8 cellular contexts compared by ENCODE assay signal in the genomic region with DNA sequence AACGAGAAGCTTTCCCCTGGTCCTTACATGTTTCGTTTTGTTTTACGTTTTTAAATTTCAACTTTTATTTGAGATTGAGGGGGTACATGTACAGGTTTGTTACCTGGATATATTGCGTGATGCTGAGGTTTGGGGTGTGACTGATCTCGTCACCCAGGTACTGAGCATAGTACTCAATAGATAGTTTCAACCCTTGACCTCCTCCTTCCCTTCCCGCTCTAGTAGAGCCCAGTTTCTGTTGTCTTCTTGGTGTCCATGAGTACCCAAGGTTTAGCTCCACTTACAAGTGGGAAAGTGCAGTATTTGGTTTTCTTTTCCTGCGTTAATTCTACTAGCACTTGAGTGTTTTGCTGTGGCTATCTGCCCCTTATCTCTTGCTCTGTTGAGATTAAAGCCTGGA. TPM values are rescaled to one million over a fixed set of nuclear protein-coding genes. Genes with fewer than 3 reads are reported as not detected.
DNase-seq lines count a peak whose midpoint lies in the region; FAIRE-seq and TF ChIP-seq lines count a peak whose summit lies in the region.

No MANE protein-coding gene starts in this region.

- FAIRE-seq in frontal cortex (lab: Jason Lieb, UNC) = no peak

- POLR2A ChIA-PET in PC-9 (lab: Charles Lee; ENCODE audit: unreplicated experiment) = interaction anchor here (0.6 kb wide), 1 partner anchor 10 kb away, joined by 8 read pairs; no protein-coding TSS in a partner anchor

- H2BK120ac ChIP-seq in trophoblast cell (ENCODE audit: insufficient read depth, low read length, poor library complexity) = no peak overlapping the region

- H3K4me2 ChIP-seq in PC-9 (peak overlapping the region; percentile 98), trophoblast cell (ENCODE audit: low read length) (peak overlapping the region; percentile 93)

- CTCF ChIA-PET in PC-9 (lab: Charles Lee) = no interaction called here

- no TSS peak for BruUV-seq in PC-9 (replicated peaks; lab: Mats Ljungman, UMichigan)

- no peaks in the 10 kb centered on the region for H3K27me3 ChIP-seq in PC-9 (ENCODE audit: insufficient read depth, low read depth)
- H3K27me3 ChIP-seq in esophagus muscularis mucosa = no peaks in the 10 kb centered on the region
- no peaks in the 10 kb centered on the region for H3K27me3 ChIP-seq in trophoblast cell (ENCODE audit: insufficient read depth, low read length)

- H2BK12ac ChIP-seq in trophoblast cell (ENCODE audit: low read length) = no peak overlapping the region

- H2AK5ac ChIP-seq in trophoblast cell (ENCODE audit: low read length) = no peak overlapping the region

- peak overlapping the region; percentile 84 for H4K8ac ChIP-seq in trophoblast cell (ENCODE audit: low read depth, low read length)

- no peak overlapping the region for H2BK5ac ChIP-seq in trophoblast cell (ENCODE audit: low read depth, low read length, poor library complexity)

- H3K4ac ChIP-seq in trophoblast cell (ENCODE audit: low read depth, low read length) = peak overlapping the region; percentile 99

- H3K14ac ChIP-seq in trophoblast cell (ENCODE audit: low read length) = peak overlapping the region; percentile 94

- peak overlapping the region; percentile 81 for H3K4me3 ChIP-seq in PC-9
- H3K4me3 ChIP-seq in esophagus muscularis mucosa = peak overlapping the region; percentile 73 to 100 (median 94)
- peak overlapping the region; percentile 95 for H3K4me3 ChIP-seq in trophoblast cell (ENCODE audit: low read depth, low read length)

- H3K9ac ChIP-seq in ES-I3 (ENCODE audit: low read depth, low read length) = peak overlapping the region; percentile 83
- H3K9ac ChIP-seq in trophoblast cell (ENCODE audit: low read length) = peak overlapping the region; percentile 95

- no peak for TF ChIP-seq POLR2A in esophagus muscularis mucosa (IDR thresholded peaks at IDR 0.05; ENCODE audit: low read depth)

- no peak for TF ChIP-seq CTCF in PC-9 (conservative IDR thresholded peaks at IDR 0.05)
- no peak for TF ChIP-seq CTCF in esophagus muscularis mucosa (IDR thresholded peaks at IDR 0.05)

- no peaks in the 10 kb centered on the region for H3K9me3 ChIP-seq in ES-I3 (ENCODE audit: control insufficient read depth, insufficient read depth, low read length)
- H3K9me3 ChIP-seq in PC-9 (ENCODE audit: insufficient read depth, low read depth) = no peaks in the 10 kb centered on the region
- no peaks in the 10 kb centered on the region for H3K9me3 ChIP-seq in esophagus muscularis mucosa
- H3K9me3 ChIP-seq in trophoblast cell (ENCODE audit: insufficient read depth, low read depth, low read length) = no peaks in the 10 kb centered on the region

- TF ChIP-seq EP300 in esophagus muscularis mucosa (IDR thresholded peaks at IDR 0.05) = no peak

- H3K18ac ChIP-seq in trophoblast cell (ENCODE audit: low read length) = no peak overlapping the region

- peaks cover 70% of the 10 kb centered on the region for H3K79me2 ChIP-seq in PC-9 (ENCODE audit: low read depth)
- H3K79me2 ChIP-seq in trophoblast cell (ENCODE audit: control insufficient read depth, insufficient read depth, low read length, poor library complexity) = peaks cover 24% of the 10 kb centered on the region

- peaks cover 48% of the 10 kb centered on the region for H3F3A ChIP-seq in PC-9 (ENCODE audit: insufficient read depth, low read depth)

- peaks cover 16% of the 10 kb centered on the region; the same call in 1 of the 2 replicates for H4K20me1 ChIP-seq in PC-9 (ENCODE audit: insufficient read depth)

- H2AFZ ChIP-seq in PC-9 (peak overlapping the region; percentile 76), trophoblast cell (ENCODE audit: insufficient read depth, low read length, poor library complexity) (no peak overlapping the region)

- peaks cover 13% of the 10 kb centered on the region for H3K79me1 ChIP-seq in trophoblast cell (ENCODE audit: low read length)

- intact Hi-C loops in PC-9 (cut with micrococcal nuclease; ENCODE audit: unreplicated experiment) = loop anchor here (5.0 to 10.0 kb wide), 2 partner anchors 112 to 139 kb away; a partner anchor contains a TSS
- intact Hi-C loops in esophagus muscularis mucosa (cut with DNase I) = loop anchor here (5.0 kb wide), 1 partner anchor 122 kb away; a partner anchor contains a TSS

- H3K27ac ChIP-seq in PC-9 (peak overlapping the region; percentile 40), esophagus muscularis mucosa (replicated peaks in 1 of 4) (peak overlapping the region in 2 of 4 donors; percentile 82 to 88), trophoblast cell (ENCODE audit: low read depth, low read length) (no peak overlapping the region)

- H4K12ac ChIP-seq in trophoblast cell (ENCODE audit: low read depth, low read length) = no peak overlapping the region

- H3K23ac ChIP-seq in trophoblast cell (ENCODE audit: low read length) = no peak overlapping the region

- 18% methylated on average over 7 of the region's 7 CpGs for WGBS in esophagus muscularis mucosa
- no CpG with 5 or more reads among the region's 7 CpGs for WGBS in trophoblast cell (ENCODE audit: extremely low coverage, insufficient coverage, insufficient read length)

- no peaks in the 10 kb centered on the region for H3K9me2 ChIP-seq in PC-9 (ENCODE audit: insufficient read depth)

- H3K36me3 ChIP-seq in ES-I3 (ENCODE audit: insufficient read depth, low read length) (no peaks in the 10 kb centered on the region), PC-9 (ENCODE audit: low read depth) (peaks cover 8% of the 10 kb centered on the region; the same call in 1 of the 2 replicates), esophagus muscularis mucosa (no peaks in the 10 kb centered on the region), trophoblast cell (ENCODE audit: control insufficient read depth in 1 of 2, insufficient read depth in 2 of 2, low read length in 2 of 2) (peaks cover 0 to 4% of the 10 kb centered on the region in 2 experiments)

- no peak overlapping the region for H4K91ac ChIP-seq in trophoblast cell (ENCODE audit: low read depth, low read length)

- DNase-seq in PC-9 = peak in 1 of 2 experiments; percentile 34
- no peak for DNase-seq in esophagus muscularis mucosa (ENCODE audit: extremely low spot score)
- no peak for DNase-seq in trophoblast cell
- no peak for DNase-seq in Kasumi-1 (lab: John Stamatoyannopoulos, UW)
- DNase-seq in NCI-H774 (lab: John Stamatoyannopoulos, UW) = no peak
- DNase-seq in hypothalamus (lab: John Stamatoyannopoulos, UW) = no peak
- no peak for DNase-seq in frontal cortex (ENCODE audit: low spot score in 2 of 2)

- H3K4me1 ChIP-seq in ES-I3 (ENCODE audit: insufficient read depth, low read length) = peaks cover 18% of the 10 kb centered on the region
- H3K4me1 ChIP-seq in PC-9 (replicated peaks; ENCODE audit: insufficient read depth) = peaks cover 58% of the 10 kb centered on the region
- peaks cover 13 to 45% (median 41%) of the 10 kb centered on the region in 4 donors for H3K4me1 ChIP-seq in esophagus muscularis mucosa
- peaks cover 10 to 27% of the 10 kb centered on the region in 2 experiments for H3K4me1 ChIP-seq in trophoblast cell (ENCODE audit: control insufficient read depth in 1 of 2, insufficient read depth in 2 of 2, low read length in 2 of 2)

RNA-seq across cellular contexts. Expression of a gene that starts 47.1 kb away (rescaled TPM):
- total RNA-seq in PC-9 (2021) (58.2 and 77.4 TPM in 2 replicates), esophagus muscularis mucosa (10 to 100 TPM; 25.0 to 40.3 (median 29.4) TPM), frontal cortex (26.1 TPM)
- polyA plus RNA-seq in trophoblast cell (2013) = 38.7 and 39.8 TPM in 2 replicates
